8 cellular contexts compared by ENCODE assay signal in the genomic region with DNA sequence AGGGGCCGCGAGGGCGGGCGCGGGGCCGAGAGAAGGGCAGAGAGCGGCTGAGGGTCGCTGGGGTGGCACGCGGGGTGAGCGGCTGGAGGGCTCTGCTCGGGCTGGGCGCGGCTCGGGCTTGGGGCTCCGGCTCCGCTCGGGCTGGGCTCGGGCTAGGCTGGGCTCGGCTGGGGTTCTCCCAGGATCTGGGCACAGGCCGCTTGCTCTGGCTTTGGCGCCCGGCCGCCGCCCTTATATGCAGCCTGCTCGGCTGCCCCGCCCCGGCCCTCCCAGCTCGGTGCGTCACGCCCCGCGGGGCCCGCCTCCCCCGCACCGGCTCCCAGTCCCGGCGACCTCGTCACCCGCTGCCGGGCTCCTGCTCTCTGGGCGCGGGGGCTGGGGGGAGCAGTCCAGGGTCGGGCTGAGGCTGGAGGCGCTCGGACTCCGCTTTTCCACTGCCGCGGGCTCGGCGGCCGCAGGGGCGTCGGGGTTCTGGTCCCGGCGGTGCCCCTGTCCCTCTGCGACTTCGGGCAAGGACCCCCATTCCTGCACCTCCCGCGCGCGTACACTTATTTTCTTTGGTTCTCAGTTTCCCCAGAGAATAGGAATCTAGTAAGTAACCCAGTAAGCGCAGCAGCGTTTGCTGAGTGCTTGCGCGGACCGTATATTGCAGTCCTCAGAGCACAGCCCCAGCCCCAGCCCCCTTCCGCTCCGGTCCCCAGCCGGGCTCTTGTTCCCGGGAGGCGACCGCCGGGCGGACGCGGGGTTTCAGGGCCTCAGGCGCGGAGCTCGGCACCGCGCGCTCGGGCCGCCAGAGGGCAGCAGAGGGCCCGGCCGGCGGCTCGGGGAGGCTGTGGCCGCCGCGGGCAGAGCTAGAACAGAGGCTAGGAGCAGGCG. TPM values are rescaled to one million over a fixed set of nuclear protein-coding genes. Genes with fewer than 3 reads are reported as not detected.
DNase-seq lines count a peak whose midpoint lies in the region; ATAC-seq and TF ChIP-seq lines count a peak whose summit lies in the region.

A gene with protein sequence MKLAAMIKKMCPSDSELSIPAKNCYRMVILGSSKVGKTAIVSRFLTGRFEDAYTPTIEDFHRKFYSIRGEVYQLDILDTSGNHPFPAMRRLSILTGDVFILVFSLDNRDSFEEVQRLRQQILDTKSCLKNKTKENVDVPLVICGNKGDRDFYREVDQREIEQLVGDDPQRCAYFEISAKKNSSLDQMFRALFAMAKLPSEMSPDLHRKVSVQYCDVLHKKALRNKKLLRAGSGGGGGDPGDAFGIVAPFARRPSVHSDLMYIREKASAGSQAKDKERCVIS (minus strand): TSS at position 207 of the 876 bp plus-strand sequence. CDS start 214 bp downstream, outside the sequence.

- no peaks in the 10 kb centered on the region for H4K20me1 ChIP-seq in OCI-LY1 (ENCODE audit: insufficient read depth, low read length)

- peak; percentile 74; the same call in 1 of the 2 replicates for TF ChIP-seq CTCF in OCI-LY1 (IDR thresholded peaks at IDR 0.05; ENCODE audit: low read length)

- H3K4me1 ChIP-seq in OCI-LY1 (ENCODE audit: insufficient read depth, low read length, severe bottlenecking): peaks cover 3% of the 10 kb centered on the region
- H3K4me1 ChIP-seq in esophagus (ENCODE audit: control insufficient read depth in 2 of 2, insufficient read depth in 2 of 2, low read length in 1 of 2): peaks cover 3 to 11% of the 10 kb centered on the region in 2 donors
- peaks cover 6% of the 10 kb centered on the region for H3K4me1 ChIP-seq in muscle layer of colon (ENCODE audit: insufficient read depth, low read length)

- H3F3A ChIP-seq in OCI-LY1 (ENCODE audit: insufficient read depth, low read length): no peaks in the 10 kb centered on the region

- H3K9me2 ChIP-seq in OCI-LY1 (ENCODE audit: low read depth, low read length): no peaks in the 10 kb centered on the region

- WGBS in esophagus, 2 donors: 1% methylated on average over 85 to 93 of the region's 93 CpGs

- H3K27me3 ChIP-seq in OCI-LY1 (ENCODE audit: insufficient read depth, low read length): no peaks in the 10 kb centered on the region
- peaks cover 0 to 3% of the 10 kb centered on the region in 2 donors for H3K27me3 ChIP-seq in esophagus (ENCODE audit: control insufficient read depth in 1 of 2, insufficient read depth in 2 of 2, low read length in 2 of 2)
- peaks cover 0 to 10% of the 10 kb centered on the region in 2 donors for H3K27me3 ChIP-seq in muscle layer of colon (ENCODE audit: control insufficient read depth in 1 of 2, insufficient read depth in 2 of 2, low read length in 2 of 2)

- no peak within 1 kb of the TSS for H3K27ac ChIP-seq in OCI-LY1 (ENCODE audit: low read depth, low read length, poor library complexity, severe bottlenecking)
- peak within 1 kb of the TSS; percentile 65 to 85 for H3K27ac ChIP-seq in esophagus (ENCODE audit: low read depth in 2 of 2, low read length in 1 of 2)
- H3K27ac ChIP-seq in muscle layer of colon (ENCODE audit: low read depth, low read length): peak within 1 kb of the TSS; percentile 73

- H3K4me3 ChIP-seq in OCI-LY1 (ENCODE audit: low read depth, low read length, poor library complexity, severe bottlenecking) (peak within 1 kb of the TSS; percentile 52), esophagus (ENCODE audit: low read depth in 1 of 2, low read length in 2 of 2) (peak within 1 kb of the TSS; percentile 54 to 60), muscle layer of colon (ENCODE audit: low read depth in 1 of 2, low read length in 2 of 2) (peak within 1 kb of the TSS; percentile 72 to 75)

- H3K4me2 ChIP-seq in OCI-LY1 (ENCODE audit: low read length): peak within 1 kb of the TSS; percentile 64

- no peaks in the 10 kb centered on the region for H3K9me3 ChIP-seq in OCI-LY1 (ENCODE audit: low read length)
- H3K9me3 ChIP-seq in esophagus (ENCODE audit: control insufficient read depth in 2 of 2, insufficient read depth in 1 of 2, low read depth in 1 of 2, low read length in 1 of 2): no peaks in the 10 kb centered on the region
- H3K9me3 ChIP-seq in muscle layer of colon (ENCODE audit: low read length): no peaks in the 10 kb centered on the region

- ATAC-seq in GM19035 (IDR thresholded peaks at IDR 0.05; ENCODE audit: unreplicated experiment) (peak; percentile 71), HG03565 (IDR thresholded peaks at IDR 0.05; ENCODE audit: unreplicated experiment) (peak; percentile 66)

- H3K36me3 ChIP-seq in OCI-LY1 (ENCODE audit: insufficient read depth, low read length) (peaks cover 17% of the 10 kb centered on the region), esophagus (ENCODE audit: control insufficient read depth in 2 of 2, insufficient read depth in 2 of 2, low read length in 1 of 2) (peaks cover 5 to 6% of the 10 kb centered on the region in 2 donors), muscle layer of colon (ENCODE audit: insufficient read depth, low read length) (peaks cover 10% of the 10 kb centered on the region)

- no peak within 1 kb of the TSS for H2AFZ ChIP-seq in OCI-LY1 (ENCODE audit: low read length)

- no peak within 1 kb of the TSS; the same call in 1 of the 2 replicates for H3K9ac ChIP-seq in OCI-LY1 (ENCODE audit: low read length)
- H3K9ac ChIP-seq in muscle layer of colon (ENCODE audit: low read length): no peak within 1 kb of the TSS

- H3K79me2 ChIP-seq in OCI-LY1 (ENCODE audit: insufficient read depth, low read length): no peaks in the 10 kb centered on the region

- DNase-seq in AG08396 (ENCODE audit: low spot score): peak; percentile 99
- peak; percentile 86 for DNase-seq in activated T-cell treated with anti-CD3 and anti-CD28 coated beads, Interleukin-2, amount 50 U/mL, for 1 hour
- DNase-seq in stimulated activated CD8-positive, alpha-beta memory T cell treated with anti-CD3 and anti-CD28 coated beads, Interleukin-7, amount 100 ng/mL, for 1 hour (ENCODE audit: low read depth in 2 of 2): peak; percentile 52 to 61

RNA-seq across cellular contexts. Expression of the gene that starts here (rescaled TPM):
- 1 to 10 TPM in 1 of 2 donors, under 1 TPM in 1; 0.83 to 1.6 TPM for polyA plus RNA-seq in esophagus
